In the genomic region with DNA sequence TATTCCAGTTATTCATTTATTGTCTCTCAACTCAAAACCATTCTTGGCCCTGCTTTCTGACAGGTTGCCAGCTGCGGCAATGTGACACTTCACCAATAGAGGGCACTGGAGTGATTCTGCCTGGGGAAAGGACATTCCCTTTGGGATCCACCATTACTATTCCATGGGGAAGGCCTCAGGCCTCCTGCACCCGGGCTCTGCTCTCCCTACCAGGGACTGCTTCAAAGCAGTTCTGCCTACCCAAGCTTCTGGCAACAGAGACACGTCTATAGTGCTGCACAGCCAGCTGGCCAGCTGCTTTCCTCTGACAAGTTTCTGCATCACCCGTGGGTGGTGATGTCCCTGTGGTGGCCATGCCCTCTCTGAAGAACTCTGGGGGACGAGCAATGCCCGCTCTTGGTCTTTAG, we compare ENCODE assay signal across 8 cellular contexts.
DNase-seq lines count a peak whose midpoint lies in the region; ATAC-seq and TF ChIP-seq lines count a peak whose summit lies in the region.

No MANE protein-coding gene starts in this region.

- peak; percentile 27 for ATAC-seq in activated CD8-positive, alpha-beta T cell treated with anti-CD3 and anti-CD28 coated beads for 36 hours
- ATAC-seq in GM21717 (IDR thresholded peaks at IDR 0.05; ENCODE audit: unreplicated experiment), result no peak

- DNase-seq in NCI-H187 (lab: John Stamatoyannopoulos, UW) (peak; percentile 40 to 51), NCI-H187 treated with DMSO at 0.1 percent for 48 hours (lab: John Stamatoyannopoulos, UW) (no peak), NCI-H1105 (lab: John Stamatoyannopoulos, UW) (peak; percentile 39), esophagus muscularis mucosa (ENCODE audit: extremely low spot score) (peak; percentile 92), neural crest cell (ENCODE audit: low read depth, low spot score) (peak; percentile 52), uterus (peak; percentile 20 to 42)
- DNase-seq in activated CD8-positive, alpha-beta T cell treated with anti-CD3 and anti-CD28 coated beads for 36 hours, result peak; percentile 36

- peaks cover 33% of the 10 kb centered on the region for H3K4me1 Mint-ChIP-seq in activated CD8-positive, alpha-beta T cell treated with anti-CD3 and anti-CD28 coated beads for 36 hours (ENCODE audit: low read depth)
- peaks cover 13% of the 10 kb centered on the region for H3K4me1 Mint-ChIP-seq in neural crest cell

- H3K9me3 Mint-ChIP-seq in activated CD8-positive, alpha-beta T cell treated with anti-CD3 and anti-CD28 coated beads for 36 hours, result no peaks in the 10 kb centered on the region
- H3K9me3 Mint-ChIP-seq in neural crest cell, result peaks cover 4% of the 10 kb centered on the region

- WGBS in esophagus muscularis mucosa, result 74% methylated on average over 6 of the region's 6 CpGs

- no peak overlapping the region for H3K4me3 ChIP-seq in esophagus muscularis mucosa
- no peak overlapping the region for H3K4me3 ChIP-seq in uterus

- H3K4me1 ChIP-seq in esophagus muscularis mucosa (peaks cover 31 to 59% (median 44%) of the 10 kb centered on the region in 4 donors), uterus (no peaks in the 10 kb centered on the region)

- H3K27me3 Mint-ChIP-seq in activated CD8-positive, alpha-beta T cell treated with anti-CD3 and anti-CD28 coated beads for 36 hours, result no peaks in the 10 kb centered on the region
- H3K27me3 Mint-ChIP-seq in neural crest cell (ENCODE audit: low read depth), result no peaks in the 10 kb centered on the region

- no peaks in the 10 kb centered on the region for H3K36me3 ChIP-seq in esophagus muscularis mucosa
- no peaks in the 10 kb centered on the region for H3K36me3 ChIP-seq in uterus

- H3K36me3 Mint-ChIP-seq in activated CD8-positive, alpha-beta T cell treated with anti-CD3 and anti-CD28 coated beads for 36 hours (ENCODE audit: low read depth), result peaks cover 2% of the 10 kb centered on the region
- no peaks in the 10 kb centered on the region for H3K36me3 Mint-ChIP-seq in neural crest cell (ENCODE audit: low read depth)

- CTCF ChIA-PET in activated CD8-positive, alpha-beta T cell treated with anti-CD3 and anti-CD28 coated beads for 36 hours (lab: Charles Lee), result interaction anchor here (0.6 to 4.2 kb wide), 28 partner anchors 9 to 532 kb away, joined by 3 to 44 read pairs (median 4); partner anchors contain the start of gene ELMO1

- TF ChIP-seq POLR2A in esophagus muscularis mucosa (IDR thresholded peaks at IDR 0.05; ENCODE audit: low read depth) (no peak), uterus (IDR thresholded peaks at IDR 0.05) (no peak)

- peak; percentile 86 for TF ChIP-seq CTCF in activated CD8-positive, alpha-beta T cell treated with anti-CD3 and anti-CD28 coated beads for 36 hours (IDR thresholded peaks at IDR 0.05)
- TF ChIP-seq CTCF in esophagus muscularis mucosa (IDR thresholded peaks at IDR 0.05), result peak; percentile 36 to 64 (median 44)
- peak; percentile 79 for TF ChIP-seq CTCF in neural crest cell (conservative IDR thresholded peaks at IDR 0.05)
- TF ChIP-seq CTCF in uterus (IDR thresholded peaks at IDR 0.05), result peak; percentile 24 to 35 (median 32)

- H3K27me3 ChIP-seq in esophagus muscularis mucosa, result no peaks in the 10 kb centered on the region
- H3K27me3 ChIP-seq in uterus, result no peaks in the 10 kb centered on the region

- no peaks in the 10 kb centered on the region for H3K9me3 ChIP-seq in esophagus muscularis mucosa
- no peaks in the 10 kb centered on the region for H3K9me3 ChIP-seq in uterus

- TF ChIP-seq EP300 in esophagus muscularis mucosa (IDR thresholded peaks at IDR 0.05), result no peak

- peak overlapping the region in 2 of 4 donors; percentile 0 to 40 for H3K27ac ChIP-seq in esophagus muscularis mucosa (replicated peaks in 1 of 4)
- H3K27ac ChIP-seq in uterus, result no peak overlapping the region

- no peak overlapping the region for H3K27ac Mint-ChIP-seq in activated CD8-positive, alpha-beta T cell treated with anti-CD3 and anti-CD28 coated beads for 36 hours
- no peak overlapping the region for H3K27ac Mint-ChIP-seq in neural crest cell (ENCODE audit: unreplicated experiment)

- POLR2A ChIA-PET in activated CD8-positive, alpha-beta T cell treated with anti-CD3 and anti-CD28 coated beads for 36 hours (lab: Charles Lee), result interaction anchor here (1.6 kb wide), 1 partner anchor 58 kb away, joined by 3 read pairs; no protein-coding TSS in a partner anchor

- no peak overlapping the region for H3K4me3 Mint-ChIP-seq in activated CD8-positive, alpha-beta T cell treated with anti-CD3 and anti-CD28 coated beads for 36 hours
- H3K4me3 Mint-ChIP-seq in neural crest cell, result no peak overlapping the region

- intact Hi-C loops in activated CD8-positive, alpha-beta T cell treated with anti-CD3 and anti-CD28 coated beads for 36 hours (cut with micrococcal nuclease), result loop anchor here (2.0 kb wide), 1 partner anchor 68 kb away; no protein-coding TSS in a partner anchor
- intact Hi-C loops in esophagus muscularis mucosa (cut with DNase I) (no loop called here), uterus (cut with DNase I; ENCODE audit: low total_unique reads) (no loop called here)

Comparison
In these comparisons a context has a peak if more than half of its experiments do, and no peak if none do; other contexts are left out.
1. CTCF ChIP-seq: peak in every context shown above with its lines; median percentile 86 in activated CD8-positive, alpha-beta T cell treated with anti-CD3 and anti-CD28 coated beads for 36 hours; 79 in neural crest cell; 44 in esophagus muscularis mucosa; 32 in uterus.